ENCODE assay signal across 8 cellular contexts in the genomic region with DNA sequence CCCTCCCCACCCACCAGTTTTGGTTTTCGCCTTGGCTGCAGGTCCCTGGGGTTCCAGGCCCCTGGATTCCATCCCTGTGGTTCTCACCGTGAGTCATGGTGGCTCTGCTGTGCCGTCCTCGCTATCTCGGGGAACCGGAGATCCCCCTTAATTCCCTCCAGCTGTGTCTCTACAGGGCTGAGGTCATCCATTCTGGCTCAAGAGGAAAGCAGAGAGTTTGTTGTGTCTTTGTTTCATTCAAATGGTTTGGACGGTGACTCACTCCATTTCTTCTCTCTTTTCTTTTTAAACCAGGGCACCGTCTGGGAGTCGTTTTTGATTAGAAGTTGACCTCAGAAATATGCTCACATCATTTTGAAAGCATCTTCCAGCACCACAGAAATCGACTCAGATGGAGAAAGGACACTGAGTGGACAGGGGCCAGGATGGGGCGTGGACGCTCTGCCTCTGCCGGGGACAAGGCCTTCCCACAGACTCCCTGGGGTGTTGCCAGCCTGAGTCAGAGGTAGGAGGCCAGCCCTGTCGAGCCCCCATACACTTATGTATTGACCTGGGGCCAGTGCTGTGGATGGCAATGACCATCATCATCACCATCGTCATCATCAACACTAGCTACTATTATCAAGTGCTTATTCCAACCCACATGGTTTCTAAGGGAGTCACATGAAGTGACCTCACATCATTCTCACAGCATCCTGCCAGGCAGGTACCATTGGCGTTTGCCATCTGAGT.
DNase-seq lines count a peak whose midpoint lies in the region; ATAC-seq and TF ChIP-seq lines count a peak whose summit lies in the region.
"Had no signal": no experiment of that assay in that cellular context is flagged by ENCODE, and none has a peak within 500 bp of the region (broad histone marks: within the 10 kb centered on the region; RNA-seq: fewer than 3 reads in every experiment).

No MANE protein-coding gene starts in this region.

- no peak overlapping the region for H3K4me3 Mint-ChIP-seq in activated CD4-positive, alpha-beta T cell treated with anti-CD3 and anti-CD28 coated beads, Interleukin-2, amount 10 ng/mL, durations not matched to agents 7 days and 5 days

- peaks cover 2% of the 10 kb centered on the region for H3K4me1 Mint-ChIP-seq in activated CD4-positive, alpha-beta T cell treated with anti-CD3 and anti-CD28 coated beads, Interleukin-2, amount 10 ng/mL, durations not matched to agents 7 days and 5 days

- ATAC-seq in lower lobe of right lung = peak; percentile 51 to 57
- no peak for ATAC-seq in GM18519 (IDR thresholded peaks at IDR 0.05; ENCODE audit: low FRiP score, unreplicated experiment)

- DNase-seq in M059J (ENCODE audit: low read depth) (peak; percentile 100), dedifferentiated amniotic fluid mesenchymal stem cell (ENCODE audit: extremely low spot score) (peak; percentile 98), lower lobe of right lung (no peak), uterus (peak; percentile 39 to 53), BE2C (no peak)
- DNase-seq in activated CD4-positive, alpha-beta T cell treated with anti-CD3 and anti-CD28 coated beads, Interleukin-2, amount 10 ng/mL, durations not matched to agents 7 days and 5 days = no peak
- DNase-seq: Karpas-422 had no signal

- H3K27ac ChIP-seq in lower lobe of right lung (no peak overlapping the region), uterus (peak overlapping the region; percentile 9 to 43)

- CTCF ChIA-PET in activated CD4-positive, alpha-beta T cell treated with anti-CD3 and anti-CD28 coated beads, Interleukin-2, amount 10 ng/mL, durations not matched to agents 7 days and 5 days (lab: Charles Lee) = interaction anchor here (0.6 to 1.9 kb wide), 2 partner anchors 13 kb away, joined by 6 to 8 read pairs; no protein-coding TSS in a partner anchor

- peaks cover 11% of the 10 kb centered on the region for H3K9me3 Mint-ChIP-seq in activated CD4-positive, alpha-beta T cell treated with anti-CD3 and anti-CD28 coated beads, Interleukin-2, amount 10 ng/mL, durations not matched to agents 7 days and 5 days

- no peaks in the 10 kb centered on the region for H3K4me1 ChIP-seq in lower lobe of right lung
- H3K4me1 ChIP-seq in uterus = no peaks in the 10 kb centered on the region
- H3K4me1 ChIP-seq in BE2C = no peaks in the 10 kb centered on the region

- TF ChIP-seq CTCF in lower lobe of right lung (IDR thresholded peaks at IDR 0.05) = no peak
- no peak for TF ChIP-seq CTCF in uterus (IDR thresholded peaks at IDR 0.05)
- no peak for TF ChIP-seq CTCF in BE2C (IDR thresholded peaks at IDR 0.05; ENCODE audit: low read depth, low read length)

- H3K4me3 ChIP-seq in lower lobe of right lung (no peak overlapping the region), uterus (no peak overlapping the region), BE2C (ENCODE audit: low read depth, low read length) (no peak overlapping the region)

- H3K9me3 ChIP-seq in lower lobe of right lung (no peaks in the 10 kb centered on the region), uterus (no peaks in the 10 kb centered on the region), BE2C (no peaks in the 10 kb centered on the region; the same call in 1 of the 2 replicates)

- peaks cover 2% of the 10 kb centered on the region for H3K36me3 Mint-ChIP-seq in activated CD4-positive, alpha-beta T cell treated with anti-CD3 and anti-CD28 coated beads, Interleukin-2, amount 10 ng/mL, durations not matched to agents 7 days and 5 days (ENCODE audit: low read depth)

- no peak overlapping the region for H3K27ac Mint-ChIP-seq in activated CD4-positive, alpha-beta T cell treated with anti-CD3 and anti-CD28 coated beads, Interleukin-2, amount 10 ng/mL, durations not matched to agents 7 days and 5 days

- intact Hi-C loops in lower lobe of right lung (cut with DNase I) = no loop called here
- intact Hi-C loops in uterus (cut with DNase I; ENCODE audit: low total_unique reads) = no loop called here

- peaks cover 2% of the 10 kb centered on the region for H3K27me3 Mint-ChIP-seq in activated CD4-positive, alpha-beta T cell treated with anti-CD3 and anti-CD28 coated beads, Interleukin-2, amount 10 ng/mL, durations not matched to agents 7 days and 5 days

- H3K36me3 ChIP-seq in lower lobe of right lung = no peaks in the 10 kb centered on the region
- no peaks in the 10 kb centered on the region for H3K36me3 ChIP-seq in uterus
- no peaks in the 10 kb centered on the region for H3K36me3 ChIP-seq in BE2C

- TF ChIP-seq POLR2A in uterus (IDR thresholded peaks at IDR 0.05) = no peak

- POLR2A ChIA-PET in activated CD4-positive, alpha-beta T cell treated with anti-CD3 and anti-CD28 coated beads, Interleukin-2, amount 10 ng/mL, durations not matched to agents 7 days and 5 days (lab: Charles Lee) = no interaction called here

- no peaks in the 10 kb centered on the region for H3K27me3 ChIP-seq in lower lobe of right lung (ENCODE audit: low read depth)
- H3K27me3 ChIP-seq in uterus = no peaks in the 10 kb centered on the region
- H3K27me3 ChIP-seq in BE2C = no peaks in the 10 kb centered on the region; the same call in none of the 2 replicates

Comparison
In these comparisons a context has a peak if more than half of its experiments do, and no peak if none do; other contexts are left out.
1. DNase-seq: peak in M059J (single experiment), dedifferentiated amniotic fluid mesenchymal stem cell (single experiment) and uterus (2 of 2); none in lower lobe of right lung (single experiment), activated CD4-positive, alpha-beta T cell treated with anti-CD3 and anti-CD28 coated beads, Interleukin-2, amount 10 ng/mL, durations not matched to agents 7 days and 5 days (single experiment) and BE2C (single experiment).